ENCODE assay signal across 1 cellular context in the genomic region with DNA sequence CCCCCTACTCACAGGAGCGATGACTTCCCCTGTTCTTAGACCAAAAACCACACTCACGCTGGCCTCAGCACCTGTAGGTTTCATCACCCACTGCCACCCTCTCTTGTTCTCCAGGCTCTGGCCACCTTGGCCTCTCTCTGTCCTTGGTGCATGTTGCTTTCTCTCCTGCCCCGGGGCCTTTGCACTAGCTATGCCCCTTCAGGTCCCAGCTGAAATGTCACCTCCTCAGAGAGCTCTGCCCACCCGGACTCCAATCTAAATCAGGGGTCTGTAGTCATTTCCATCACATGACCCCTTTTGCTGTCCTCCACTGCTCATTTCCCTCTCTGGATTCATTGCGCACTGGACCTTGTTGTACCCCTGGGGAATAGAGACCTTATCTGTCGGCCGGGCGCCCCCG.
TF ChIP-seq lines count a peak whose summit lies in the region.

No MANE protein-coding gene starts in this region.

TF ChIP-seq in H1, 55 proteins besides CTCF, POLR2A, EP300 and RAD21:
- TF ChIP-seq KDM1A (IDR thresholded peaks at IDR 0.05; ENCODE audit: borderline replicate concordance, low read length) (peak; percentile 91), PHF8 (conservative IDR thresholded peaks at IDR 0.05; ENCODE audit: low read depth, low read length) (no peak), HDAC2 (IDR thresholded peaks at IDR 0.05; ENCODE audit: borderline replicate concordance in 1 of 2, low read depth in 2 of 2, low read length in 2 of 2) (peak in 1 of 2 experiments; percentile 67; a peak in 1 of 4 replicates)
